ENCODE assay signal across 8 cellular contexts in genomic region chr6:26286168-26286854, GRCh38.
A peak's percentile ranks its signal among the peaks of the same experiment; 100 is the strongest.
DNase-seq lines count a peak whose midpoint lies in the region; ATAC-seq and TF ChIP-seq lines count a peak whose summit lies in the region.

No MANE protein-coding gene starts in this region.

- peaks cover 0 to 18% of the 10 kb centered on the region in 2 donors for H3K36me3 Mint-ChIP-seq in CD4-positive, alpha-beta memory T cell
- peaks cover 10 to 16% of the 10 kb centered on the region in 2 donors for H3K36me3 Mint-ChIP-seq in naive B cell

- intact Hi-C loops in CD4-positive, alpha-beta memory T cell (cut with micrococcal nuclease) = loop anchor here (1.0 to 10.0 kb wide), 4 partner anchors 25 to 1548 kb away; a partner anchor contains a TSS
- intact Hi-C loops in OCI-LY7 (cut with micrococcal nuclease; ENCODE audit: unreplicated experiment) = loop anchor here (1.0 to 2.0 kb wide), 2 partner anchors 25 to 44 kb away; no protein-coding TSS in a partner anchor

- BruUV-seq in OCI-LY7 (replicated peaks; lab: Mats Ljungman, UMichigan) = no TSS peak

- H4K20me1 ChIP-seq in OCI-LY7 (ENCODE audit: insufficient read depth, low read length) = no peaks in the 10 kb centered on the region

- peak overlapping the region; percentile 95 to 99 (median 99) for H3K27ac Mint-ChIP-seq in CD4-positive, alpha-beta memory T cell
- H3K27ac Mint-ChIP-seq in naive B cell = peak overlapping the region; percentile 98 to 100 (median 100)

- CTCF ChIA-PET in CD4-positive, alpha-beta memory T cell (lab: Charles Lee; ENCODE audit: partially characterized antibody) = interaction anchor here (1.1 to 3.5 kb wide), 7 partner anchors 12 to 309 kb away, joined by 4 to 39 read pairs (median 4); a partner anchor contains a TSS
- CTCF ChIA-PET in OCI-LY7 (lab: Charles Lee; ENCODE audit: unreplicated experiment) = no interaction called here

- TF ChIP-seq CTCF in OCI-LY7 (conservative IDR thresholded peaks at IDR 0.05; ENCODE audit: low read length) = no peak; the same call in 1 of the 2 replicates

- POLR2A ChIA-PET in CD4-positive, alpha-beta memory T cell (lab: Charles Lee; ENCODE audit: partially characterized antibody) = interaction anchor here (0.7 to 6.6 kb wide), 48 partner anchors 13 to 1607 kb away, joined by 3 to 497 read pairs (median 15); partner anchors contain the start of genes ABT1, HFE and HMGN4
- POLR2A ChIA-PET in OCI-LY7 (lab: Charles Lee) = interaction anchor here (0.7 to 6.5 kb wide), 13 partner anchors 13 to 908 kb away, joined by 3 to 269 read pairs (median 9); a partner anchor contains a TSS

- peaks cover 4% of the 10 kb centered on the region; the same call in 1 of the 2 replicates for H3K79me2 ChIP-seq in OCI-LY7 (ENCODE audit: insufficient read depth, low read depth, low read length)

- ATAC-seq in naive B cell (ENCODE audit: low read depth in 2 of 2) = peak; percentile 9 to 16

- H3K4me3 ChIP-seq in CD4-positive, alpha-beta memory T cell (ENCODE audit: low read length in 2 of 2) = peak overlapping the region; percentile 51 to 75
- H3K4me3 ChIP-seq in HUES48 (ENCODE audit: low read depth, low read length) = peak overlapping the region; percentile 72
- peak overlapping the region; percentile 80 for H3K4me3 ChIP-seq in OCI-LY7 (ENCODE audit: low read depth, low read length, poor library complexity, severe bottlenecking)
- peak overlapping the region; percentile 64 to 81 for H3K4me3 ChIP-seq in esophagus (ENCODE audit: low read depth in 1 of 2, low read length in 2 of 2)
- peak overlapping the region; percentile 86 to 99 for H3K4me3 ChIP-seq in stomach smooth muscle (ENCODE audit: low read length in 2 of 2)

- peak; percentile 82 to 85 (median 84) for DNase-seq in CD4-positive, alpha-beta memory T cell
- peak; percentile 82 for DNase-seq in OCI-LY7 (ENCODE audit: low spot score)
- DNase-seq in activated T-cell treated with anti-CD3 and anti-CD28 coated beads, Interleukin-2, amount 50 U/mL, for 1 hour = peak; percentile 79
- peak; percentile 76 for DNase-seq in naive B cell
- no peak for DNase-seq in NCI-H128 (lab: John Stamatoyannopoulos, UW; ENCODE audit: unreplicated experiment)

- H3K27me3 Mint-ChIP-seq in CD4-positive, alpha-beta memory T cell = peaks cover 2 to 9% of the 10 kb centered on the region in 2 donors
- H3K27me3 Mint-ChIP-seq in naive B cell = peaks cover 0 to 6% (median 5%) of the 10 kb centered on the region in 3 donors

- peak overlapping the region; percentile 87 for H3K4me2 ChIP-seq in OCI-LY7 (ENCODE audit: low read length)

- H3K36me3 ChIP-seq in CD4-positive, alpha-beta memory T cell (ENCODE audit: insufficient read depth, low read length) = no peaks in the 10 kb centered on the region
- H3K36me3 ChIP-seq in HUES48 (ENCODE audit: control insufficient read depth, insufficient read depth, low read length) (no peaks in the 10 kb centered on the region), OCI-LY7 (ENCODE audit: insufficient read depth, low read length) (peaks cover 19% of the 10 kb centered on the region), esophagus (ENCODE audit: control insufficient read depth in 2 of 2, insufficient read depth in 2 of 2, low read length in 1 of 2) (no peaks in the 10 kb centered on the region), stomach smooth muscle (ENCODE audit: control insufficient read depth in 2 of 2, insufficient read depth in 2 of 2, low read length in 2 of 2) (no peaks in the 10 kb centered on the region)

- H3K9me2 ChIP-seq in OCI-LY7 (ENCODE audit: insufficient read depth, low read length) = no peaks in the 10 kb centered on the region

- no peaks in the 10 kb centered on the region for H3K27me3 ChIP-seq in CD4-positive, alpha-beta memory T cell (ENCODE audit: insufficient read depth, low read length)
- H3K27me3 ChIP-seq in HUES48 (ENCODE audit: control insufficient read depth, insufficient read depth, low read length) (no peaks in the 10 kb centered on the region), esophagus (ENCODE audit: control insufficient read depth in 1 of 2, insufficient read depth in 2 of 2, low read length in 2 of 2) (no peaks in the 10 kb centered on the region), stomach smooth muscle (ENCODE audit: control insufficient read depth in 1 of 2, insufficient read depth in 2 of 2, low read length in 2 of 2) (no peaks in the 10 kb centered on the region)

- H3K27ac ChIP-seq in CD4-positive, alpha-beta memory T cell (ENCODE audit: low read depth, low read length) = peak overlapping the region; percentile 81
- H3K27ac ChIP-seq in HUES48 (ENCODE audit: low read depth, low read length) (peak overlapping the region; percentile 96), OCI-LY7 (ENCODE audit: low read depth, low read length, poor library complexity, severe bottlenecking) (peak overlapping the region; percentile 96), esophagus (ENCODE audit: low read depth in 2 of 2, low read length in 1 of 2) (peak overlapping the region; percentile 97 to 100), stomach smooth muscle (ENCODE audit: low read length) (peak overlapping the region; percentile 98)

- H3K9me3 Mint-ChIP-seq in CD4-positive, alpha-beta memory T cell = peaks cover 0 to 23% (median 5%) of the 10 kb centered on the region in 8 donors
- H3K9me3 Mint-ChIP-seq in naive B cell = peaks cover 4 to 11% (median 7%) of the 10 kb centered on the region in 7 donors

- H3K4me1 Mint-ChIP-seq in CD4-positive, alpha-beta memory T cell = peaks cover 7 to 34% (median 19%) of the 10 kb centered on the region in 4 donors
- H3K4me1 Mint-ChIP-seq in naive B cell = peaks cover 19 to 37% (median 36%) of the 10 kb centered on the region in 3 donors

- H2AFZ ChIP-seq in OCI-LY7 (ENCODE audit: low read length) = no peak overlapping the region; the same call in 1 of the 2 replicates

- peak overlapping the region; percentile 83 to 95 (median 91) for H3K4me3 Mint-ChIP-seq in CD4-positive, alpha-beta memory T cell
- peak overlapping the region; percentile 78 to 97 (median 92) for H3K4me3 Mint-ChIP-seq in naive B cell

- H3K9ac ChIP-seq in HUES48 (ENCODE audit: low read depth, low read length) (peak overlapping the region; percentile 97), stomach smooth muscle (ENCODE audit: low read length in 2 of 2) (peak overlapping the region; percentile 98 to 100)

- no peaks in the 10 kb centered on the region for H3K9me3 ChIP-seq in CD4-positive, alpha-beta memory T cell (ENCODE audit: control insufficient read depth in 1 of 2, low read length in 2 of 2)
- no peaks in the 10 kb centered on the region for H3K9me3 ChIP-seq in HUES48 (ENCODE audit: control insufficient read depth, insufficient read depth, low read length)
- H3K9me3 ChIP-seq in OCI-LY7 (ENCODE audit: low read length) = peaks cover 15% of the 10 kb centered on the region
- no peaks in the 10 kb centered on the region for H3K9me3 ChIP-seq in esophagus (ENCODE audit: control insufficient read depth in 2 of 2, insufficient read depth in 1 of 2, low read depth in 1 of 2, low read length in 1 of 2)
- H3K9me3 ChIP-seq in stomach smooth muscle (ENCODE audit: control insufficient read depth in 2 of 2, low read length in 2 of 2) = no peaks in the 10 kb centered on the region

- peaks cover 13% of the 10 kb centered on the region for H3K4me1 ChIP-seq in CD4-positive, alpha-beta memory T cell (ENCODE audit: insufficient read depth, low read length)
- no peaks in the 10 kb centered on the region for H3K4me1 ChIP-seq in HUES48 (ENCODE audit: control insufficient read depth, insufficient read depth, low read length)
- peaks cover 25% of the 10 kb centered on the region for H3K4me1 ChIP-seq in OCI-LY7 (ENCODE audit: insufficient read depth, low read length, poor library complexity, severe bottlenecking)
- H3K4me1 ChIP-seq in esophagus (ENCODE audit: control insufficient read depth in 2 of 2, insufficient read depth in 2 of 2, low read length in 1 of 2) = no peaks in the 10 kb centered on the region
- H3K4me1 ChIP-seq in stomach smooth muscle (ENCODE audit: control insufficient read depth, insufficient read depth, low read length) = peaks cover 16% of the 10 kb centered on the region

- WGBS in esophagus, 2 donors = 3 to 5% methylated on average over 18 of the region's 18 CpGs
